In genomic region chr7:75737856-75738603, GRCh38 we compare ENCODE assay signal across 8 cellular contexts. TPM values are rescaled to one million over a fixed set of nuclear protein-coding genes. Genes with fewer than 3 reads are reported as not detected.
DNase-seq lines count a peak whose midpoint lies in the region; ATAC-seq, FAIRE-seq and TF ChIP-seq lines count a peak whose summit lies in the region.

No MANE protein-coding gene starts in this region.

- intact Hi-C loops in kidney (cut with DNase I): no loop called here
- intact Hi-C loops in posterior vena cava (cut with DNase I): no loop called here

- H3K23ac ChIP-seq in H9 (ENCODE audit: insufficient read length, low read depth, low read length): no peak overlapping the region

- H3K27ac ChIP-seq in H9 (ENCODE audit: insufficient read length, low read depth, low read length) (no peak overlapping the region), kidney (ENCODE audit: low read depth in 2 of 2, low read length in 2 of 2) (peak overlapping the region; percentile 84 to 88)

- no peak overlapping the region for H4K91ac ChIP-seq in H9 (ENCODE audit: insufficient read length, low read depth, low read length)

- no peaks in the 10 kb centered on the region for H3K79me2 ChIP-seq in H9 (ENCODE audit: insufficient read depth, low read length)

- H3K4me1 ChIP-seq in H9 (ENCODE audit: insufficient read depth, low read length) (peaks cover 9% of the 10 kb centered on the region), kidney (ENCODE audit: control insufficient read depth in 1 of 2, insufficient read depth in 1 of 2, low read depth in 1 of 2, low read length in 2 of 2) (peaks cover 13 to 25% of the 10 kb centered on the region in 2 donors)

- no peak overlapping the region for H2AFZ ChIP-seq in H9 (ENCODE audit: low read length)

- peaks cover 26 to 39% of the 10 kb centered on the region in 2 experiments for H3K4me1 Mint-ChIP-seq in H9
- peaks cover 24% of the 10 kb centered on the region for H3K4me1 Mint-ChIP-seq in activated naive CD8-positive, alpha-beta T cell treated with anti-CD3 and anti-CD28 coated beads, Interleukin-2, amount 50 U/mL, for 24 hours

- H3T11ph ChIP-seq in H9 (ENCODE audit: low read length): no peak overlapping the region

- H3K4me3 Mint-ChIP-seq in H9: peak overlapping the region; percentile 87 to 96
- peak overlapping the region; percentile 88 for H3K4me3 Mint-ChIP-seq in activated naive CD8-positive, alpha-beta T cell treated with anti-CD3 and anti-CD28 coated beads, Interleukin-2, amount 50 U/mL, for 24 hours

- no peak overlapping the region for H2BK12ac ChIP-seq in H9 (ENCODE audit: insufficient read length, low read depth, low read length)

- H3K23me2 ChIP-seq in H9 (ENCODE audit: insufficient read length, low read depth, low read length, poor library complexity, severe bottlenecking): peaks cover 11% of the 10 kb centered on the region

- H3K9ac ChIP-seq in H9 (ENCODE audit: extremely low read depth, insufficient read length, low read length) (peak overlapping the region; percentile 24), kidney (ENCODE audit: low read length in 2 of 2) (peak overlapping the region; percentile 85 to 94)

- H4K20me1 ChIP-seq in H9 (ENCODE audit: control insufficient read depth, insufficient read depth, insufficient read length): no peaks in the 10 kb centered on the region

- H3K4ac ChIP-seq in H9 (ENCODE audit: low read depth, low read length): no peak overlapping the region

- no peaks in the 10 kb centered on the region for H3K36me3 ChIP-seq in kidney (ENCODE audit: control insufficient read depth in 1 of 2, insufficient read depth in 2 of 2, low read length in 2 of 2)

- no peak overlapping the region for H2BK120ac ChIP-seq in H9 (ENCODE audit: low read depth, low read length, poor library complexity, severe bottlenecking)

- peak overlapping the region; percentile 88 for H3K4me3 ChIP-seq in AG10803 (ENCODE audit: low read length)
- H3K4me3 ChIP-seq in kidney (ENCODE audit: low read length in 2 of 2): peak overlapping the region; percentile 77 to 88

- no peak for ATAC-seq in activated naive CD8-positive, alpha-beta T cell treated with anti-CD3 and anti-CD28 coated beads, Interleukin-2, amount 50 U/mL, for 24 hours
- ATAC-seq in HG03159 (IDR thresholded peaks at IDR 0.05; ENCODE audit: unreplicated experiment): no peak

- H2AK5ac ChIP-seq in H9 (ENCODE audit: insufficient read length, low read length): no peak overlapping the region

- FAIRE-seq in kidney (lab: Jason Lieb, UNC): no peak

- no peaks in the 10 kb centered on the region; a peak in 1 of 5 replicates for H3K9me3 Mint-ChIP-seq in H9
- H3K9me3 Mint-ChIP-seq in activated naive CD8-positive, alpha-beta T cell treated with anti-CD3 and anti-CD28 coated beads, Interleukin-2, amount 50 U/mL, for 24 hours: no peaks in the 10 kb centered on the region

- H2BK5ac ChIP-seq in H9 (ENCODE audit: insufficient read length, low read length): no peak overlapping the region

- no peak overlapping the region for H4K5ac ChIP-seq in H9 (ENCODE audit: insufficient read length, low read depth, low read length)

- no peak overlapping the region for H3K56ac ChIP-seq in H9 (ENCODE audit: insufficient read length, low read depth, low read length)

- H3K27ac Mint-ChIP-seq in H9: peak overlapping the region in 1 of 3 experiments; percentile 98; a peak in 1 of 7 replicates
- H3K27ac Mint-ChIP-seq in activated naive CD8-positive, alpha-beta T cell treated with anti-CD3 and anti-CD28 coated beads, Interleukin-2, amount 50 U/mL, for 24 hours: peak overlapping the region; percentile 71

- WGBS in H9 (ENCODE audit: extremely low coverage, insufficient read length, low lambda C conversion rate): no CpG with 5 or more reads among the region's 18 CpGs

- H3K9me3 ChIP-seq in H9 (ENCODE audit: control insufficient read depth, low read depth, low read length): no peaks in the 10 kb centered on the region
- H3K9me3 ChIP-seq in kidney (ENCODE audit: control insufficient read depth in 1 of 2, low read length in 2 of 2): no peaks in the 10 kb centered on the region

- no peak overlapping the region; the same call in 1 of the 2 replicates for H3K14ac ChIP-seq in H9 (ENCODE audit: insufficient read depth, low read length)

- TF ChIP-seq CTCF in AG10803 (conservative IDR thresholded peaks at IDR 0.05; ENCODE audit: low read length) (no peak), H9 (conservative IDR thresholded peaks at IDR 0.05) (no peak), kidney (IDR thresholded peaks at IDR 0.05; ENCODE audit: borderline replicate concordance, extremely low read depth, insufficient read depth) (no peak)

- peak overlapping the region; percentile 57 for H3K4me2 ChIP-seq in H9 (ENCODE audit: insufficient read depth, insufficient read length, low read length)

- H4K8ac ChIP-seq in H9 (replicated peaks; ENCODE audit: insufficient read length, low read depth, low read length): no peak overlapping the region

- no peak overlapping the region for H2BK15ac ChIP-seq in H9 (ENCODE audit: low read depth, low read length)

- peaks cover 17% of the 10 kb centered on the region for H3K27me3 Mint-ChIP-seq in H9 (ENCODE audit: low read depth)
- H3K27me3 Mint-ChIP-seq in activated naive CD8-positive, alpha-beta T cell treated with anti-CD3 and anti-CD28 coated beads, Interleukin-2, amount 50 U/mL, for 24 hours: peaks cover 2% of the 10 kb centered on the region

- no peaks in the 10 kb centered on the region; the same call in 1 of the 2 replicates for H3K27me3 ChIP-seq in H9 (ENCODE audit: insufficient read depth, low read length)

- DNase-seq in AG10803 (ENCODE audit: low read depth) (no peak), H9 (peak; percentile 45), kidney (no peak), superior temporal gyrus (ENCODE audit: extremely low spot score) (peak; percentile 43), retina (no peak), posterior vena cava (ENCODE audit: low spot score) (no peak)
- DNase-seq in activated naive CD8-positive, alpha-beta T cell treated with anti-CD3 and anti-CD28 coated beads, Interleukin-2, amount 50 U/mL, for 24 hours: no peak

- no peak overlapping the region for H2BK20ac ChIP-seq in H9 (ENCODE audit: low read depth, low read length, poor library complexity, severe bottlenecking)

- H3K36me3 Mint-ChIP-seq in H9 (ENCODE audit: insufficient read depth in 1 of 3, low read depth in 3 of 3): peaks cover 0 to 3% (median 0%) of the 10 kb centered on the region in 3 experiments; a peak in 1 of 7 replicates
- H3K36me3 Mint-ChIP-seq in activated naive CD8-positive, alpha-beta T cell treated with anti-CD3 and anti-CD28 coated beads, Interleukin-2, amount 50 U/mL, for 24 hours (ENCODE audit: low read depth): no peaks in the 10 kb centered on the region

- no peak overlapping the region for H3K18ac ChIP-seq in H9 (ENCODE audit: insufficient read length, low read depth, low read length)

- H3K79me1 ChIP-seq in H9 (ENCODE audit: insufficient read depth, low read depth, low read length, poor library complexity, severe bottlenecking): no peaks in the 10 kb centered on the region

RNA-seq across cellular contexts. Expression of gene HIP1, which starts 0.7 kb away (rescaled TPM):
- total RNA-seq in H9 (2021) (82.7 and 87.5 TPM in 2 replicates), kidney (50.1 TPM), posterior vena cava (10 to 100 TPM; 27.0 to 29.2 TPM)
- polyA plus RNA-seq in kidney (ENCODE audit: insufficient read depth, low read depth, low replicate concordance): 11.2 TPM

RNA-seq across cellular contexts. Expression of gene CCL26, which starts 34.0 kb away (rescaled TPM):
- total RNA-seq in H9 (2021): 8.7 and 9.3 TPM in 2 replicates
- total RNA-seq in kidney: 0.88 TPM
- polyA plus RNA-seq in kidney (ENCODE audit: insufficient read depth, low read depth, low replicate concordance): not detected
- under 1 TPM; 0.97 to 1.00 TPM for total RNA-seq in posterior vena cava

Comparison
In these comparisons a context has a peak if more than half of its experiments do, and no peak if none do; other contexts are left out.
1. DNase-seq: peak in H9 (single experiment) and superior temporal gyrus (single experiment); none in AG10803 (single experiment), activated naive CD8-positive, alpha-beta T cell treated with anti-CD3 and anti-CD28 coated beads, Interleukin-2, amount 50 U/mL, for 24 hours (single experiment), kidney (single experiment), retina (single experiment) and posterior vena cava (single experiment).